Comparison of ENCODE assay signal across 1 cellular context in genomic region chr2:161586517-161587167, GRCh38.
TF ChIP-seq lines count a peak whose summit lies in the region.

No MANE protein-coding gene starts in this region.

TF ChIP-seq in WTC11, 78 proteins besides CTCF, POLR2A, EP300 and RAD21 (continued from another document):
- no peak for TF ChIP-seq CDX4 (CRISPR knock-in tag; IDR thresholded peaks at IDR 0.05; ENCODE audit: borderline replicate concordance)
- TF ChIP-seq ZBTB21 (CRISPR knock-in tag; IDR thresholded peaks at IDR 0.05; ENCODE audit: borderline replicate concordance): no peak
- no peak for TF ChIP-seq ZNF423 (CRISPR knock-in tag; IDR thresholded peaks at IDR 0.05)
- no peak for TF ChIP-seq ZNF425 (CRISPR knock-in tag; conservative IDR thresholded peaks at IDR 0.05)
- no peak for TF ChIP-seq NFYB (CRISPR knock-in tag; conservative IDR thresholded peaks at IDR 0.05; ENCODE audit: low read depth)
- no peak for TF ChIP-seq MXD4 (CRISPR knock-in tag; IDR thresholded peaks at IDR 0.05; ENCODE audit: borderline replicate concordance)
- TF ChIP-seq HMGA2 (CRISPR knock-in tag; IDR thresholded peaks at IDR 0.05): no peak
- TF ChIP-seq ELF4 (CRISPR knock-in tag; IDR thresholded peaks at IDR 0.05; ENCODE audit: low read depth): no peak
- TF ChIP-seq TEAD4 (CRISPR knock-in tag; IDR thresholded peaks at IDR 0.05): no peak
- no peak for TF ChIP-seq GRHL2 (CRISPR knock-in tag; IDR thresholded peaks at IDR 0.05; ENCODE audit: insufficient replicate concordance, severe bottlenecking)
TF ChIP-seq in WTC11: peak in this region for 0.
